In genomic region chr14:21917699-21918436, GRCh38 we compare ENCODE assay signal across 8 cellular contexts.
A peak's percentile ranks its signal among the peaks of the same experiment; 100 is the strongest.
DNase-seq lines count a peak whose midpoint lies in the region; ATAC-seq and TF ChIP-seq lines count a peak whose summit lies in the region.

No MANE protein-coding gene starts in this region.

- TF ChIP-seq CTCF in nephron progenitor cell (IDR thresholded peaks at IDR 0.05) (peak; percentile 75), upper lobe of right lung (IDR thresholded peaks at IDR 0.05) (peak; percentile 75)

- DNase-seq in DMS153 treated with DMSO at 0.1 percent for 48 hours (lab: John Stamatoyannopoulos, UW; ENCODE audit: unreplicated experiment) = peak; percentile 31
- peak; percentile 5 for DNase-seq in NCI-H2227 treated with DMSO at 0.1 percent for 48 hours (lab: John Stamatoyannopoulos, UW)
- peak; percentile 75 for DNase-seq in activated CD8-positive, alpha-beta memory T cell treated with anti-CD3 and anti-CD28 coated beads, Interleukin-2, amount 10 ng/mL, durations not matched to agents 7 days and 5 days
- peak; percentile 31 to 63 for DNase-seq in erythroblast (lab: John Stamatoyannopoulos, UW)
- DNase-seq in nephron progenitor cell = peak; percentile 49
- DNase-seq in upper lobe of right lung = no peak
- DNase-seq in HK-2 (ENCODE audit: unreplicated experiment) = no peak

- CTCF ChIA-PET in activated CD8-positive, alpha-beta memory T cell treated with anti-CD3 and anti-CD28 coated beads, Interleukin-2, amount 10 ng/mL, durations not matched to agents 7 days and 5 days (lab: Charles Lee) = interaction anchor here (0.6 to 4.0 kb wide), 17 partner anchors 11 to 653 kb away, joined by 3 to 28 read pairs (median 4); no protein-coding TSS in a partner anchor

- no peaks in the 10 kb centered on the region for H3K27me3 Mint-ChIP-seq in activated CD8-positive, alpha-beta memory T cell treated with anti-CD3 and anti-CD28 coated beads, Interleukin-2, amount 10 ng/mL, durations not matched to agents 7 days and 5 days
- H3K27me3 Mint-ChIP-seq in nephron progenitor cell (ENCODE audit: low read depth, poor library complexity) = peaks cover 23% of the 10 kb centered on the region

- H3K4me1 ChIP-seq in upper lobe of right lung = peaks cover 4% of the 10 kb centered on the region

- H3K27me3 ChIP-seq in upper lobe of right lung = no peaks in the 10 kb centered on the region

- no peak overlapping the region for H3K4me3 ChIP-seq in upper lobe of right lung

- peak overlapping the region; percentile 56 for H3K27ac Mint-ChIP-seq in activated CD8-positive, alpha-beta memory T cell treated with anti-CD3 and anti-CD28 coated beads, Interleukin-2, amount 10 ng/mL, durations not matched to agents 7 days and 5 days
- H3K27ac Mint-ChIP-seq in nephron progenitor cell = no peak overlapping the region

- H3K9me3 Mint-ChIP-seq in activated CD8-positive, alpha-beta memory T cell treated with anti-CD3 and anti-CD28 coated beads, Interleukin-2, amount 10 ng/mL, durations not matched to agents 7 days and 5 days (ENCODE audit: low read depth) = no peaks in the 10 kb centered on the region
- no peaks in the 10 kb centered on the region for H3K9me3 Mint-ChIP-seq in nephron progenitor cell

- no peaks in the 10 kb centered on the region for H3K36me3 Mint-ChIP-seq in activated CD8-positive, alpha-beta memory T cell treated with anti-CD3 and anti-CD28 coated beads, Interleukin-2, amount 10 ng/mL, durations not matched to agents 7 days and 5 days
- H3K36me3 Mint-ChIP-seq in nephron progenitor cell (ENCODE audit: low read depth) = no peaks in the 10 kb centered on the region

- H3K9me3 ChIP-seq in upper lobe of right lung = no peaks in the 10 kb centered on the region

- no peak overlapping the region for H3K27ac ChIP-seq in upper lobe of right lung

- TF ChIP-seq POLR2A in erythroblast (IDR thresholded peaks at IDR 0.05; ENCODE audit: low read length) = no peak

- intact Hi-C loops in upper lobe of right lung (cut with DNase I) = no loop called here

- peak overlapping the region; percentile 65 for H3K4me3 Mint-ChIP-seq in activated CD8-positive, alpha-beta memory T cell treated with anti-CD3 and anti-CD28 coated beads, Interleukin-2, amount 10 ng/mL, durations not matched to agents 7 days and 5 days
- no peak overlapping the region for H3K4me3 Mint-ChIP-seq in nephron progenitor cell

- ATAC-seq in GM21723 (IDR thresholded peaks at IDR 0.05; ENCODE audit: unreplicated experiment) = peak; percentile 67
- peak; percentile 70 for ATAC-seq in activated CD8-positive, alpha-beta memory T cell treated with anti-CD3 and anti-CD28 coated beads, Interleukin-2, amount 10 ng/mL, durations not matched to agents 7 days and 5 days
- ATAC-seq in upper lobe of right lung = peak; percentile 77

- H3K36me3 ChIP-seq in upper lobe of right lung = no peaks in the 10 kb centered on the region

- peaks cover 48% of the 10 kb centered on the region for H3K4me1 Mint-ChIP-seq in activated CD8-positive, alpha-beta memory T cell treated with anti-CD3 and anti-CD28 coated beads, Interleukin-2, amount 10 ng/mL, durations not matched to agents 7 days and 5 days
- H3K4me1 Mint-ChIP-seq in nephron progenitor cell = peaks cover 5% of the 10 kb centered on the region

Comparison
In these comparisons a context has a peak if more than half of its experiments do, and no peak if none do; other contexts are left out.
1. DNase-seq: peak in DMS153 treated with DMSO at 0.1 percent for 48 hours (single experiment), NCI-H2227 treated with DMSO at 0.1 percent for 48 hours (single experiment), activated CD8-positive, alpha-beta memory T cell treated with anti-CD3 and anti-CD28 coated beads, Interleukin-2, amount 10 ng/mL, durations not matched to agents 7 days and 5 days (single experiment), erythroblast (2 of 2) and nephron progenitor cell (single experiment); none in upper lobe of right lung (single experiment) and HK-2 (single experiment).
2. Peak in every context shown above with its lines, with median percentiles within 50 percentile points of each other: ATAC-seq.